18 cellular contexts compared by ENCODE assay signal in genomic region chr7:20665096-20665495, GRCh38. TPM values are rescaled to one million over a fixed set of nuclear protein-coding genes. Genes with fewer than 3 reads are reported as not detected.
A peak's percentile ranks its signal among the peaks of the same experiment; 100 is the strongest.
DNase-seq lines count a peak whose midpoint lies in the region; ATAC-seq, FAIRE-seq and TF ChIP-seq lines count a peak whose summit lies in the region.
"Had no signal": no experiment of that assay in that cellular context is flagged by ENCODE, and none has a peak within 500 bp of the region (broad histone marks: within the 10 kb centered on the region; RNA-seq: fewer than 3 reads in every experiment).

No MANE protein-coding gene starts in this region.

- no peak overlapping the region for H3K4me3 Mint-ChIP-seq in endodermal cell
- H3K4me3 Mint-ChIP-seq: CD4-positive, alpha-beta memory T cell had no signal

- ATAC-seq in A549 (no peak), HG02798 (IDR thresholded peaks at IDR 0.05; ENCODE audit: poor library complexity, unreplicated experiment) (no peak)

- no peaks in the 10 kb centered on the region for H3K36me3 ChIP-seq in endodermal cell (ENCODE audit: control insufficient read depth, insufficient read depth, low read length)
- H3K36me3 ChIP-seq: BE2C, HAP-1 had no signal

- DNase-seq in A549 (ENCODE audit: low read depth in 1 of 2, low spot score in 1 of 2) (no peak), Caki2 (ENCODE audit: low read depth) (peak; percentile 79), M059J (ENCODE audit: low read depth) (peak; percentile 32), kidney tubule cell (ENCODE audit: low spot score) (peak; percentile 19), endodermal cell (no peak), COLO668 (lab: John Stamatoyannopoulos, UW; ENCODE audit: unreplicated experiment) (no peak)
- DNase-seq: BE2C; CD4-positive, alpha-beta memory T cell; COR-L47; DND-41; GF-D8 had no signal

- TF ChIP-seq CTCF in A549 (IDR thresholded peaks at IDR 0.05) (no peak), endodermal cell (conservative IDR thresholded peaks at IDR 0.05) (no peak)

- CTCF ChIA-PET in A549 (lab: Yijun Ruan, JAX): no interaction called here

- in situ Hi-C loops in Caki2 (cut with HindIII; ENCODE audit: low pct_unique_long_range_greater_than_20kb, low sequenced_read_pairs): no loop called here

- H3K27ac ChIP-seq in A549 (no peak overlapping the region), endodermal cell (ENCODE audit: low read depth, low read length) (no peak overlapping the region)
- H3K27ac ChIP-seq: C4-2B had no signal

- no peaks in the 10 kb centered on the region for H3K27me3 Mint-ChIP-seq in endodermal cell (ENCODE audit: insufficient read depth)

- 28% methylated on average over 7 of the region's 7 CpGs for WGBS in A549 (ENCODE audit: missing lambda C conversion rate)
- 94 to 95% methylated on average over 7 of the region's 7 CpGs for WGBS in endodermal cell (ENCODE audit: insufficient coverage in 1 of 2, insufficient read length in 1 of 2), 2 experiments

- H3K4me1 Mint-ChIP-seq in endodermal cell: peaks cover 18% of the 10 kb centered on the region
- H3K4me1 Mint-ChIP-seq: CD4-positive, alpha-beta memory T cell had no signal

- no peak overlapping the region for H3K4me3 ChIP-seq in A549
- no peak overlapping the region for H3K4me3 ChIP-seq in endodermal cell (ENCODE audit: low read length)
- H3K4me3 ChIP-seq: HAP-1 had no signal

- peaks cover 18% of the 10 kb centered on the region for H3K9me3 Mint-ChIP-seq in endodermal cell

- H3K27me3 ChIP-seq in endodermal cell (ENCODE audit: control insufficient read depth, insufficient read depth, low read length, poor library complexity, severe bottlenecking): no peaks in the 10 kb centered on the region

- FAIRE-seq in A549 (lab: Jason Lieb, UNC): no peak
- FAIRE-seq: A204.1, GM19239 had no signal

- POLR2A ChIA-PET in A549 (lab: Yijun Ruan, JAX): no interaction called here

- H3K36me3 Mint-ChIP-seq in endodermal cell (ENCODE audit: low read depth): no peaks in the 10 kb centered on the region
- H3K36me3 Mint-ChIP-seq: CD4-positive, alpha-beta memory T cell had no signal

- no peaks in the 10 kb centered on the region for H3K9me3 ChIP-seq in A549
- no peaks in the 10 kb centered on the region for H3K9me3 ChIP-seq in endodermal cell (ENCODE audit: control insufficient read depth, low read length)
- H3K9me3 ChIP-seq: BE2C, HAP-1 had no signal

- no peak overlapping the region for H3K27ac Mint-ChIP-seq in endodermal cell
- H3K27ac Mint-ChIP-seq: CD4-positive, alpha-beta memory T cell had no signal

- H3K9ac ChIP-seq in endodermal cell (ENCODE audit: extremely low read depth, low read length, poor library complexity, severe bottlenecking): no peak overlapping the region

- no peak for TF ChIP-seq RAD21 in A549 (conservative IDR thresholded peaks at IDR 0.05 in 1 of 2, IDR thresholded peaks at IDR 0.05 in 1 of 2)

- no peak for TF ChIP-seq EP300 in A549 (IDR thresholded peaks at IDR 0.05)

- H3K4me1 ChIP-seq in A549: no peaks in the 10 kb centered on the region
- H3K4me1 ChIP-seq in endodermal cell (ENCODE audit: control insufficient read depth, insufficient read depth, low read length): no peaks in the 10 kb centered on the region
- H3K4me1 ChIP-seq: BE2C, HAP-1 had no signal

- no peak for TF ChIP-seq POLR2A in A549 (IDR thresholded peaks at IDR 0.05; ENCODE audit: low read length)

- no peak overlapping the region for H3K4me2 ChIP-seq in A549

TF ChIP-seq in A549, 52 proteins besides CTCF, POLR2A, EP300 and RAD21:
- TF ChIP-seq FOSL2 (IDR thresholded peaks at IDR 0.05): no peak
- 0 out of 2 replicates have a peak, but pooled peaks have one; percentile 17 for TF ChIP-seq FOSL2 (CRISPR knock-in tag; IDR thresholded peaks at IDR 0.05)
- TF ChIP-seq, protein P1, sequence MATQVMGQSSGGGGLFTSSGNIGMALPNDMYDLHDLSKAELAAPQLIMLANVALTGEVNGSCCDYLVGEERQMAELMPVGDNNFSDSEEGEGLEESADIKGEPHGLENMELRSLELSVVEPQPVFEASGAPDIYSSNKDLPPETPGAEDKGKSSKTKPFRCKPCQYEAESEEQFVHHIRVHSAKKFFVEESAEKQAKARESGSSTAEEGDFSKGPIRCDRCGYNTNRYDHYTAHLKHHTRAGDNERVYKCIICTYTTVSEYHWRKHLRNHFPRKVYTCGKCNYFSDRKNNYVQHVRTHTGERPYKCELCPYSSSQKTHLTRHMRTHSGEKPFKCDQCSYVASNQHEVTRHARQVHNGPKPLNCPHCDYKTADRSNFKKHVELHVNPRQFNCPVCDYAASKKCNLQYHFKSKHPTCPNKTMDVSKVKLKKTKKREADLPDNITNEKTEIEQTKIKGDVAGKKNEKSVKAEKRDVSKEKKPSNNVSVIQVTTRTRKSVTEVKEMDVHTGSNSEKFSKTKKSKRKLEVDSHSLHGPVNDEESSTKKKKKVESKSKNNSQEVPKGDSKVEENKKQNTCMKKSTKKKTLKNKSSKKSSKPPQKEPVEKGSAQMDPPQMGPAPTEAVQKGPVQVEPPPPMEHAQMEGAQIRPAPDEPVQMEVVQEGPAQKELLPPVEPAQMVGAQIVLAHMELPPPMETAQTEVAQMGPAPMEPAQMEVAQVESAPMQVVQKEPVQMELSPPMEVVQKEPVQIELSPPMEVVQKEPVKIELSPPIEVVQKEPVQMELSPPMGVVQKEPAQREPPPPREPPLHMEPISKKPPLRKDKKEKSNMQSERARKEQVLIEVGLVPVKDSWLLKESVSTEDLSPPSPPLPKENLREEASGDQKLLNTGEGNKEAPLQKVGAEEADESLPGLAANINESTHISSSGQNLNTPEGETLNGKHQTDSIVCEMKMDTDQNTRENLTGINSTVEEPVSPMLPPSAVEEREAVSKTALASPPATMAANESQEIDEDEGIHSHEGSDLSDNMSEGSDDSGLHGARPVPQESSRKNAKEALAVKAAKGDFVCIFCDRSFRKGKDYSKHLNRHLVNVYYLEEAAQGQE (IDR thresholded peaks at IDR 0.05): no peak

RNA-seq across cellular contexts. Expression of gene ABCB5, which starts 49.6 kb away (rescaled TPM):
- not detected in 2 replicates for polyA plus RNA-seq in A549 (2011; rRNA removed)
- polyA plus RNA-seq in A549 (2012; cell fraction: cytosol; rRNA removed): not detected in 2 replicates
- polyA plus RNA-seq in A549 (2012; cell fraction: nucleus; rRNA removed): not detected in 2 replicates
- polyA plus RNA-seq in A549 (2017; fragmentation: RNase III; extraction: RNeasy Plus Mini Kit Qiagen cat#74134 plus additional on column Dnase treatment): not detected in 3 replicates
- not detected in 2 replicates for polyA minus RNA-seq in A549 (2011; rRNA and poly(A)+ RNA removed)
- total RNA-seq in Caki2 (2014; rRNA removed; shearing (Covaris generic); ENCODE audit: low replicate concordance): not detected in 2 replicates
- total RNA-seq in M059J (2014; rRNA removed; shearing (Covaris generic)): not detected in 2 replicates
- not detected for total RNA-seq in endodermal cell
- not detected for polyA plus RNA-seq in endodermal cell (2013, experiment 1 of 2)
- not detected for polyA plus RNA-seq in endodermal cell (2013, experiment 2 of 2)
- total RNA-seq: CD4-positive, alpha-beta memory T cell; H1 had no signal
- polyA plus RNA-seq: AG04450; CD4-positive, alpha-beta memory T cell; H1 had no signal

Comparison
In these comparisons a context has a peak if more than half of its experiments do, and no peak if none do; other contexts are left out.
1. DNase-seq: peak in Caki2 (single experiment), M059J (single experiment) and kidney tubule cell (single experiment); none in A549 (0 of 2), endodermal cell (single experiment) and COLO668 (single experiment).